37 cellular contexts compared by ENCODE assay signal in genomic region chr10:30887839-30888238, GRCh38.
"Had no signal": no experiment of that assay in that cellular context is flagged by ENCODE, and none has a peak within 500 bp of the region (broad histone marks: within the 10 kb centered on the region; RNA-seq: fewer than 3 reads in every experiment).

No MANE protein-coding gene starts in this region.

- H3K27ac Mint-ChIP-seq: activated naive CD4-positive, alpha-beta T cell treated with anti-CD3 and anti-CD28 coated beads for 36 hours; activated naive CD4-positive, alpha-beta T cell treated with anti-CD3 and anti-CD28 coated beads, Interleukin-2, amount 10 ng/mL, durations not matched to agents 7 days and 5 days; activated naive CD4-positive, alpha-beta T cell treated with anti-CD3 and anti-CD28 coated beads, Interleukin-2, amount 50 U/mL, for 24 hours; activated naive CD4-positive, alpha-beta T cell treated with anti-CD3 and anti-CD28 coated beads, Interleukin-2, amount 50 U/mL, for 72 hours; activated naive CD8-positive, alpha-beta T cell; activated naive CD8-positive, alpha-beta T cell treated with anti-CD3 and anti-CD28 coated beads for 36 hours; activated naive CD8-positive, alpha-beta T cell treated with anti-CD3 and anti-CD28 coated beads, Interleukin-2, amount 10 ng/mL, durations not matched to agents 7 days and 5 days; activated naive CD8-positive, alpha-beta T cell treated with anti-CD3 and anti-CD28 coated beads, Interleukin-2, amount 50 U/mL, for 24 hours; activated T-cell treated with anti-CD3 and anti-CD28 coated beads, Interleukin-2, amount 50 U/mL, for 24 hours; activated T-helper 1 cell treated with anti-CD3 and anti-CD28 coated beads, Interleukin-12 subunit alpha, Interleukin-12 subunit beta, Interleukin-2, Interleukin-4 antibody, amounts not matched to agents 30 ng/mL and 10 ng/mL and 1 ng/mL, durations not matched to agents 14 hours and 24 hours and 36 hours; activated T-helper 17 cell treated with anti-CD3 and anti-CD28 coated beads, Interleukin-2, amount 50 U/mL, for 72 hours; activated T-helper 2 cell treated with anti-CD3 and anti-CD28 coated beads, Interferon-gamma antibody, Interleukin-2, Interleukin-4, amounts not matched to agents 10 μg/mL and 5 μg/mL and 100 μg/mL, durations not matched to agents 14 hours and 24 hours and 36 hours; brain had no signal

- H3K4me1 Mint-ChIP-seq: activated naive CD4-positive, alpha-beta T cell treated with anti-CD3 and anti-CD28 coated beads, Interleukin-2, amount 10 ng/mL, durations not matched to agents 7 days and 5 days; activated naive CD4-positive, alpha-beta T cell treated with anti-CD3 and anti-CD28 coated beads, Interleukin-2, amount 50 U/mL, for 24 hours; activated naive CD8-positive, alpha-beta T cell treated with anti-CD3 and anti-CD28 coated beads for 36 hours; activated naive CD8-positive, alpha-beta T cell treated with anti-CD3 and anti-CD28 coated beads, Interleukin-2, amount 10 ng/mL, durations not matched to agents 7 days and 5 days; activated naive CD8-positive, alpha-beta T cell treated with anti-CD3 and anti-CD28 coated beads, Interleukin-2, amount 50 U/mL, for 24 hours; activated T-helper 17 cell treated with anti-CD3 and anti-CD28 coated beads, Interleukin-2, amount 50 U/mL, for 72 hours; brain; central memory CD8-positive, alpha-beta T cell had no signal

- H3K27me3 ChIP-seq: adrenal gland, ascending aorta, body of pancreas, brain microvascular endothelial cell, breast epithelium, cardiac muscle cell had no signal

- H3K9me3 ChIP-seq: adrenal gland, ascending aorta, body of pancreas, breast epithelium had no signal

- H3K36me3 ChIP-seq: adrenal gland, ascending aorta, brain microvascular endothelial cell, breast epithelium, cardiac muscle cell had no signal

- H3K4me1 ChIP-seq: adrenal gland, ascending aorta, body of pancreas, breast epithelium had no signal

- ATAC-seq: activated naive CD4-positive, alpha-beta T cell treated with anti-CD3 and anti-CD28 coated beads, Interleukin-2, amount 50 U/mL, for 72 hours; activated naive CD8-positive, alpha-beta T cell treated with anti-CD3 and anti-CD28 coated beads, Interleukin-2, amount 50 U/mL, for 24 hours; activated T-cell treated with anti-CD3 and anti-CD28 coated beads, Interleukin-2, amount 50 U/mL, for 4 hours; activated T-helper 17 cell treated with anti-CD3 and anti-CD28 coated beads, Interleukin-2, amount 50 U/mL, for 72 hours; body of pancreas had no signal

- H3K9me3 Mint-ChIP-seq: activated naive CD4-positive, alpha-beta T cell treated with anti-CD3 and anti-CD28 coated beads for 36 hours; activated naive CD4-positive, alpha-beta T cell treated with anti-CD3 and anti-CD28 coated beads, Interleukin-2, amount 10 ng/mL, durations not matched to agents 7 days and 5 days; activated naive CD4-positive, alpha-beta T cell treated with anti-CD3 and anti-CD28 coated beads, Interleukin-2, amount 50 U/mL, for 24 hours; activated naive CD4-positive, alpha-beta T cell treated with anti-CD3 and anti-CD28 coated beads, Interleukin-2, amount 50 U/mL, for 72 hours; activated naive CD8-positive, alpha-beta T cell treated with anti-CD3 and anti-CD28 coated beads for 36 hours; activated naive CD8-positive, alpha-beta T cell treated with anti-CD3 and anti-CD28 coated beads, Interleukin-2, amount 50 U/mL, for 24 hours; activated T-cell treated with anti-CD3 and anti-CD28 coated beads, Interleukin-2, amount 50 U/mL, for 24 hours; activated T-cell treated with anti-CD3 and anti-CD28 coated beads, Interleukin-2, amount 50 U/mL, for 4 hours; activated T-helper 1 cell treated with anti-CD3 and anti-CD28 coated beads, Interleukin-12 subunit alpha, Interleukin-12 subunit beta, Interleukin-2, Interleukin-4 antibody, amounts not matched to agents 30 ng/mL and 10 ng/mL and 1 ng/mL, durations not matched to agents 14 hours and 24 hours and 36 hours; activated T-helper 17 cell treated with anti-CD3 and anti-CD28 coated beads, Interleukin-2, amount 50 U/mL, for 72 hours; activated T-helper 2 cell treated with anti-CD3 and anti-CD28 coated beads, Interferon-gamma antibody, Interleukin-2, Interleukin-4, amounts not matched to agents 10 μg/mL and 5 μg/mL and 100 μg/mL, durations not matched to agents 14 hours and 24 hours and 36 hours; brain; central memory CD8-positive, alpha-beta T cell had no signal

- H3K27me3 Mint-ChIP-seq: activated naive CD4-positive, alpha-beta T cell treated with anti-CD3 and anti-CD28 coated beads, Interleukin-2, amount 10 ng/mL, durations not matched to agents 7 days and 5 days; activated naive CD4-positive, alpha-beta T cell treated with anti-CD3 and anti-CD28 coated beads, Interleukin-2, amount 50 U/mL, for 24 hours; activated naive CD8-positive, alpha-beta T cell; activated naive CD8-positive, alpha-beta T cell treated with anti-CD3 and anti-CD28 coated beads for 36 hours; activated naive CD8-positive, alpha-beta T cell treated with anti-CD3 and anti-CD28 coated beads, Interleukin-2, amount 10 ng/mL, durations not matched to agents 7 days and 5 days; activated naive CD8-positive, alpha-beta T cell treated with anti-CD3 and anti-CD28 coated beads, Interleukin-2, amount 50 U/mL, for 24 hours; activated T-cell treated with anti-CD3 and anti-CD28 coated beads, Interleukin-2, amount 50 U/mL, for 24 hours; activated T-helper 17 cell treated with anti-CD3 and anti-CD28 coated beads, Interleukin-2, amount 50 U/mL, for 72 hours; central memory CD8-positive, alpha-beta T cell had no signal

- H3K4me3 ChIP-seq: adrenal gland, ascending aorta, body of pancreas, breast epithelium, cardiac muscle cell had no signal

- H3K4me3 Mint-ChIP-seq: activated naive CD4-positive, alpha-beta T cell treated with anti-CD3 and anti-CD28 coated beads for 36 hours; activated naive CD4-positive, alpha-beta T cell treated with anti-CD3 and anti-CD28 coated beads, Interleukin-2, amount 10 ng/mL, durations not matched to agents 7 days and 5 days; activated naive CD4-positive, alpha-beta T cell treated with anti-CD3 and anti-CD28 coated beads, Interleukin-2, amount 50 U/mL, for 24 hours; activated naive CD8-positive, alpha-beta T cell; activated naive CD8-positive, alpha-beta T cell treated with anti-CD3 and anti-CD28 coated beads for 36 hours; activated naive CD8-positive, alpha-beta T cell treated with anti-CD3 and anti-CD28 coated beads, Interleukin-2, amount 10 ng/mL, durations not matched to agents 7 days and 5 days; activated naive CD8-positive, alpha-beta T cell treated with anti-CD3 and anti-CD28 coated beads, Interleukin-2, amount 50 U/mL, for 24 hours; activated T-cell treated with anti-CD3 and anti-CD28 coated beads, Interleukin-2, amount 50 U/mL, for 24 hours; activated T-cell treated with anti-CD3 and anti-CD28 coated beads, Interleukin-2, amount 50 U/mL, for 4 hours; activated T-helper 1 cell treated with anti-CD3 and anti-CD28 coated beads, Interleukin-12 subunit alpha, Interleukin-12 subunit beta, Interleukin-2, Interleukin-4 antibody, amounts not matched to agents 30 ng/mL and 10 ng/mL and 1 ng/mL, durations not matched to agents 14 hours and 24 hours and 36 hours; activated T-helper 17 cell treated with anti-CD3 and anti-CD28 coated beads, Interleukin-2, amount 50 U/mL, for 72 hours; brain; central memory CD8-positive, alpha-beta T cell had no signal

- H3K27ac ChIP-seq: adrenal gland, ascending aorta, body of pancreas, brain microvascular endothelial cell, breast epithelium, cardiac muscle cell had no signal

- DNase-seq: activated effector memory CD4-positive, alpha-beta T cell treated with anti-CD3 and anti-CD28 coated beads, Interleukin-2, amount 50 U/mL, for 16 hours; activated effector memory CD4-positive, alpha-beta T cell treated with Interleukin-2 at 50 U/mL for 16 hours; activated gamma-delta T cell; activated gamma-delta T cell treated with Interleukin-2 at 50 U/mL for 16 hours; activated naive CD4-positive, alpha-beta T cell; activated naive CD4-positive, alpha-beta T cell treated with anti-CD3 and anti-CD28 coated beads for 36 hours; activated naive CD4-positive, alpha-beta T cell treated with anti-CD3 and anti-CD28 coated beads, Interleukin-2, amount 10 ng/mL, durations not matched to agents 7 days and 5 days; activated naive CD4-positive, alpha-beta T cell treated with anti-CD3 and anti-CD28 coated beads, Interleukin-2, amount 50 U/mL, for 16 hours; activated naive CD4-positive, alpha-beta T cell treated with Interleukin-2 at 50 U/mL for 16 hours; activated naive CD8-positive, alpha-beta T cell treated with anti-CD3 and anti-CD28 coated beads for 36 hours; activated naive CD8-positive, alpha-beta T cell treated with anti-CD3 and anti-CD28 coated beads, Interleukin-2, amount 10 ng/mL, durations not matched to agents 7 days and 5 days; activated naive CD8-positive, alpha-beta T cell treated with anti-CD3 and anti-CD28 coated beads, Interleukin-2, amount 50 U/mL, for 24 hours; activated T-cell treated with anti-CD3 and anti-CD28 coated beads, Interleukin-2, amount 50 U/mL, for 1 hour; activated T-cell treated with anti-CD3 and anti-CD28 coated beads, Interleukin-2, amount 50 U/mL, for 24 hours; activated T-cell treated with anti-CD3 and anti-CD28 coated beads, Interleukin-2, amount 50 U/mL, for 4 hours; activated T-cell treated with anti-CD3 and anti-CD28 coated beads, Interleukin-2, amount 50 U/mL, for 48 hours; adrenal gland; amniotic stem cell; amygdala; anterior cingulate cortex; aorta; body of pancreas; brain microvascular endothelial cell; caudate nucleus; central memory CD4-positive, alpha-beta T cell; cerebellar nuclear complex had no signal

- H3K36me3 Mint-ChIP-seq: activated naive CD4-positive, alpha-beta T cell treated with anti-CD3 and anti-CD28 coated beads, Interleukin-2, amount 10 ng/mL, durations not matched to agents 7 days and 5 days; activated naive CD4-positive, alpha-beta T cell treated with anti-CD3 and anti-CD28 coated beads, Interleukin-2, amount 50 U/mL, for 24 hours; activated naive CD4-positive, alpha-beta T cell treated with anti-CD3 and anti-CD28 coated beads, Interleukin-2, amount 50 U/mL, for 72 hours; activated naive CD8-positive, alpha-beta T cell treated with anti-CD3 and anti-CD28 coated beads for 36 hours had no signal
